In genomic region chr14:91548145-91548544, GRCh38 we compare ENCODE assay signal across 1 cellular context.
TF ChIP-seq lines count a peak whose summit lies in the region.

No MANE protein-coding gene starts in this region.

TF ChIP-seq in K562, 482 proteins besides CTCF, POLR2A, EP300 and RAD21 (continued from another document):
- no peak for TF ChIP-seq NFE2 (IDR thresholded peaks at IDR 0.05; ENCODE audit: low read depth)
- TF ChIP-seq JUN (IDR thresholded peaks at IDR 0.05; ENCODE audit: borderline replicate concordance, low read depth, low read length): no peak
- no peak for TF ChIP-seq JUN (CRISPR knock-in tag; IDR thresholded peaks at IDR 0.05; ENCODE audit: borderline replicate concordance)
- TF ChIP-seq MAFF (IDR thresholded peaks at IDR 0.05; ENCODE audit: low read length): no peak
- TF ChIP-seq RBM39 (optimal IDR thresholded peaks at IDR 0.05; ENCODE audit: low read depth, low read length): no peak
- TF ChIP-seq SMAD2 (IDR thresholded peaks at IDR 0.05; ENCODE audit: low read depth, low read length): no peak
- TF ChIP-seq CHD4 (IDR thresholded peaks at IDR 0.05; ENCODE audit: insufficient read depth, insufficient replicate concordance, low read depth, low read length, poor library complexity, severe bottlenecking): no peak
